In genomic region chr15:25830844-25831443, GRCh38 we compare ENCODE assay signal across 12 cellular contexts. TPM values are rescaled to one million over a fixed set of nuclear protein-coding genes. Genes with fewer than 3 reads are reported as not detected.
DNase-seq lines count a peak whose midpoint lies in the region; ATAC-seq and TF ChIP-seq lines count a peak whose summit lies in the region.
"Had no signal": no experiment of that assay in that cellular context is flagged by ENCODE, and none has a peak within 500 bp of the region (broad histone marks: within the 10 kb centered on the region; RNA-seq: fewer than 3 reads in every experiment).

No MANE protein-coding gene starts in this region.

- H3K9me3 ChIP-seq in mucosa of descending colon (peaks cover 4% of the 10 kb centered on the region), thoracic aorta (no peaks in the 10 kb centered on the region)

- DNase-seq in M059J (ENCODE audit: low read depth) (peak; percentile 8), epithelial cell of esophagus (ENCODE audit: low read depth) (peak; percentile 37), mucosa of descending colon (no peak), thoracic aorta (ENCODE audit: low spot score) (peak; percentile 82), DMS53 treated with DMSO at 0.1 percent for 48 hours (lab: John Stamatoyannopoulos, UW; ENCODE audit: unreplicated experiment) (no peak)
- DNase-seq: NCI-H1436, substantia nigra had no signal

- H3K4me1 ChIP-seq in mucosa of descending colon (ENCODE audit: low read depth): no peaks in the 10 kb centered on the region
- peaks cover 20 to 37% of the 10 kb centered on the region in 2 donors for H3K4me1 ChIP-seq in thoracic aorta (ENCODE audit: control insufficient read depth in 1 of 2, low read depth in 2 of 2)

- peaks cover 10% of the 10 kb centered on the region for H3K4me1 Mint-ChIP-seq in activated T-helper 17 cell treated with anti-CD3 and anti-CD28 coated beads, Interleukin-2, amount 50 U/mL, for 72 hours

- no peaks in the 10 kb centered on the region for H3K27me3 ChIP-seq in thoracic aorta (replicated peaks; ENCODE audit: insufficient read depth)

- H3K4me3 Mint-ChIP-seq in activated T-helper 17 cell treated with anti-CD3 and anti-CD28 coated beads, Interleukin-2, amount 50 U/mL, for 72 hours: no peak overlapping the region

- H3K36me3 ChIP-seq in mucosa of descending colon (ENCODE audit: low read depth): no peaks in the 10 kb centered on the region
- H3K36me3 ChIP-seq in thoracic aorta: no peaks in the 10 kb centered on the region

- intact Hi-C loops in mucosa of descending colon (cut with DNase I, micrococcal nuclease): no loop called here

- H3K27me3 Mint-ChIP-seq in activated T-helper 17 cell treated with anti-CD3 and anti-CD28 coated beads, Interleukin-2, amount 50 U/mL, for 72 hours: no peaks in the 10 kb centered on the region

- ATAC-seq in mucosa of descending colon (peak; percentile 73), thoracic aorta (ENCODE audit: insufficient number of reproducible peaks, low FRiP score, low read depth) (peak; percentile 97), HG03521 (IDR thresholded peaks at IDR 0.05; ENCODE audit: unreplicated experiment) (no peak), GM19455 (IDR thresholded peaks at IDR 0.05; ENCODE audit: unreplicated experiment) (no peak)
- no peak for ATAC-seq in activated T-helper 17 cell treated with anti-CD3 and anti-CD28 coated beads, Interleukin-2, amount 50 U/mL, for 72 hours (replicated peaks)

- H3K9me3 Mint-ChIP-seq in activated T-helper 17 cell treated with anti-CD3 and anti-CD28 coated beads, Interleukin-2, amount 50 U/mL, for 72 hours: peaks cover 6% of the 10 kb centered on the region

- H3K27ac Mint-ChIP-seq in activated T-helper 17 cell treated with anti-CD3 and anti-CD28 coated beads, Interleukin-2, amount 50 U/mL, for 72 hours: no peak overlapping the region

- H3K4me3 ChIP-seq in epithelial cell of esophagus (ENCODE audit: low read length) (no peak overlapping the region), mucosa of descending colon (no peak overlapping the region), thoracic aorta (peak overlapping the region; percentile 51)

- H3K27ac ChIP-seq in thoracic aorta: peak overlapping the region; percentile 94 to 97
- H3K27ac ChIP-seq: epithelial cell of prostate had no signal

- H3K36me3 Mint-ChIP-seq in activated T-helper 17 cell treated with anti-CD3 and anti-CD28 coated beads, Interleukin-2, amount 50 U/mL, for 72 hours (ENCODE audit: low read depth): no peaks in the 10 kb centered on the region

- no peak for TF ChIP-seq CTCF in epithelial cell of esophagus (IDR thresholded peaks at IDR 0.05; ENCODE audit: insufficient read depth, low read depth, low read length, missing control alignments)
- TF ChIP-seq CTCF in mucosa of descending colon (IDR thresholded peaks at IDR 0.05): no peak
- TF ChIP-seq CTCF in thoracic aorta (IDR thresholded peaks at IDR 0.05): no peak

RNA-seq across cellular contexts. Expression of gene ATP10A, which starts 32.2 kb away (rescaled TPM):
- total RNA-seq in M059J (2014; rRNA removed; shearing (Covaris generic)): not detected in 2 replicates
- total RNA-seq in mucosa of descending colon (1 to 10 TPM; 2.4 to 4.5 (median 2.7) TPM), thoracic aorta (10 to 100 TPM; 59.4 to 89.8 TPM)
- 10 to 100 TPM; 15.5 to 15.8 TPM for total RNA-seq in activated T-helper 17 cell treated with anti-CD3 and anti-CD28 coated beads, Interleukin-2, amount 50 U/mL, for 72 hours
- total RNA-seq: pulmonary artery endothelial cell had no signal

Comparison
In these comparisons a context has a peak if more than half of its experiments do, and no peak if none do; other contexts are left out.
1. DNase-seq: peak in M059J (single experiment), epithelial cell of esophagus (single experiment) and thoracic aorta (single experiment); none in mucosa of descending colon (0 of 3) and DMS53 treated with DMSO at 0.1 percent for 48 hours (single experiment).
2. ATAC-seq: peak in mucosa of descending colon (single experiment) and thoracic aorta (single experiment); none in activated T-helper 17 cell treated with anti-CD3 and anti-CD28 coated beads, Interleukin-2, amount 50 U/mL, for 72 hours (single experiment), HG03521 (single experiment) and GM19455 (single experiment).